8 cellular contexts compared by ENCODE assay signal in genomic region chr7:112080441-112080840, GRCh38.
DNase-seq lines count a peak whose midpoint lies in the region; ATAC-seq and TF ChIP-seq lines count a peak whose summit lies in the region.

No MANE protein-coding gene starts in this region.

- no peak overlapping the region for H3K27ac Mint-ChIP-seq in stimulated activated effector memory CD8-positive, alpha-beta T cell treated with anti-CD3 and anti-CD28 coated beads, Interleukin-12 subunit alpha, Interleukin-12 subunit beta, amount 100 ng/mL, for 72 hours

- peaks cover 36% of the 10 kb centered on the region for H3K4me1 ChIP-seq in RWPE2 (ENCODE audit: insufficient read depth, poor library complexity, severe bottlenecking)
- peaks cover 0 to 8% (median 0%) of the 10 kb centered on the region in 3 donors for H3K4me1 ChIP-seq in gastroesophageal sphincter

- no peaks in the 10 kb centered on the region for H3K27me3 ChIP-seq in RWPE2 (ENCODE audit: insufficient read depth, poor library complexity, severe bottlenecking)
- no peaks in the 10 kb centered on the region for H3K27me3 ChIP-seq in gastroesophageal sphincter

- ATAC-seq in GM19035 (IDR thresholded peaks at IDR 0.05; ENCODE audit: unreplicated experiment) (peak; percentile 92), HG03108 (IDR thresholded peaks at IDR 0.05; ENCODE audit: unreplicated experiment) (peak; percentile 83), RWPE2 (ENCODE audit: low read depth) (peak; percentile 96), gastroesophageal sphincter (peak; percentile 68)
- peak; percentile 49 for ATAC-seq in stimulated activated effector memory CD8-positive, alpha-beta T cell treated with anti-CD3 and anti-CD28 coated beads, Interleukin-12 subunit alpha, Interleukin-12 subunit beta, amount 100 ng/mL, for 72 hours

- H3K9me3 ChIP-seq in RWPE2 (ENCODE audit: severe bottlenecking) (no peaks in the 10 kb centered on the region), gastroesophageal sphincter (no peaks in the 10 kb centered on the region)

- WGBS in gastroesophageal sphincter (ENCODE audit: low coverage in 1 of 2), 2 donors = 75 to 78% methylated on average over 5 of the region's 5 CpGs

- TF ChIP-seq EP300 in gastroesophageal sphincter (IDR thresholded peaks at IDR 0.05) = no peak

- no peak for TF ChIP-seq POLR2A in gastroesophageal sphincter (IDR thresholded peaks at IDR 0.05)

- H3K4me3 Mint-ChIP-seq in stimulated activated effector memory CD8-positive, alpha-beta T cell treated with anti-CD3 and anti-CD28 coated beads, Interleukin-12 subunit alpha, Interleukin-12 subunit beta, amount 100 ng/mL, for 72 hours = no peak overlapping the region

- peak overlapping the region; percentile 87 for H3K27ac ChIP-seq in RWPE2 (ENCODE audit: poor library complexity, severe bottlenecking)
- H3K27ac ChIP-seq in gastroesophageal sphincter = peak overlapping the region in 2 of 4 donors; percentile 12 to 61

- no peaks in the 10 kb centered on the region for H3K36me3 ChIP-seq in RWPE2 (ENCODE audit: low read depth)
- H3K36me3 ChIP-seq in gastroesophageal sphincter = no peaks in the 10 kb centered on the region

- no peaks in the 10 kb centered on the region for H3K36me3 Mint-ChIP-seq in stimulated activated effector memory CD8-positive, alpha-beta T cell treated with anti-CD3 and anti-CD28 coated beads, Interleukin-12 subunit alpha, Interleukin-12 subunit beta, amount 100 ng/mL, for 72 hours

- H3K9me3 Mint-ChIP-seq in stimulated activated effector memory CD8-positive, alpha-beta T cell treated with anti-CD3 and anti-CD28 coated beads, Interleukin-12 subunit alpha, Interleukin-12 subunit beta, amount 100 ng/mL, for 72 hours = no peaks in the 10 kb centered on the region

- peak; percentile 79 for DNase-seq in A172 (ENCODE audit: low spot score)
- no peak for DNase-seq in RWPE2 (ENCODE audit: low spot score)
- DNase-seq in stimulated activated effector memory CD8-positive, alpha-beta T cell treated with anti-CD3 and anti-CD28 coated beads, Interleukin-12 subunit alpha, Interleukin-12 subunit beta, amount 100 ng/mL, for 72 hours (ENCODE audit: low spot score in 2 of 2) = no peak
- DNase-seq in activated T-cell treated with anti-CD3 and anti-CD28 coated beads, Interleukin-2, amount 50 U/mL, for 48 hours = no peak
- DNase-seq in cerebellum (ENCODE audit: low spot score) = no peak

- H3K4me3 ChIP-seq in RWPE2 (ENCODE audit: severe bottlenecking) = no peak overlapping the region
- no peak overlapping the region for H3K4me3 ChIP-seq in gastroesophageal sphincter

- peaks cover 6% of the 10 kb centered on the region for H3K4me1 Mint-ChIP-seq in stimulated activated effector memory CD8-positive, alpha-beta T cell treated with anti-CD3 and anti-CD28 coated beads, Interleukin-12 subunit alpha, Interleukin-12 subunit beta, amount 100 ng/mL, for 72 hours

- TF ChIP-seq CTCF in RWPE2 (IDR thresholded peaks at IDR 0.05; ENCODE audit: poor library complexity, severe bottlenecking) = no peak
- no peak for TF ChIP-seq CTCF in gastroesophageal sphincter (IDR thresholded peaks at IDR 0.05)
